In the genomic region with DNA sequence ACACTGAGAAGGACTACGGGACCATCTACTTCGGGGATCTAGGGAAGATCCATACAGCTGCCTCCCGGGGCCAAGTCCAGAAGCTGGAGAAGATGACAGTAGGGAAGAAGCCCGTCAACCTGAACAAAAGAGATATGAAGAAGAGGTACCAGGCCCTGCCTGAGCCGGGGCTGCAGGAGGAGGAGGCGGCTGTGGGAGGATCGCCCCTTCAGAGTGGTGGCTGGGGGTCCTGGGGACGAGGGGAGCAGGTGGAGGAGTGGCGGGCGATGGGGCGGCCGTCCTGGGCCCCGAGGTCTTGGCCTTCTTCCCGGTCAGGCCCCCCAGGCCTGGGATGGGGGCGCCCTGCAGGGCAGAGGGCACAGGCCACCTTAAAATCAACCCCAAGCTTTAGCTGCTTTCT, we compare ENCODE assay signal across 30 cellular contexts. TPM values are rescaled to one million over a fixed set of nuclear protein-coding genes. Genes with fewer than 3 reads are reported as not detected.
A peak's percentile ranks its signal among the peaks of the same experiment; 100 is the strongest.
DNase-seq lines count a peak whose midpoint lies in the region; ATAC-seq and TF ChIP-seq lines count a peak whose summit lies in the region.
"Had no signal": no experiment of that assay in that cellular context is flagged by ENCODE, and none has a peak within 500 bp of the region (broad histone marks: within the 10 kb centered on the region; RNA-seq: fewer than 3 reads in every experiment).

No MANE protein-coding gene starts in this region.

- H3K9me3 Mint-ChIP-seq in central memory CD8-positive, alpha-beta T cell: no peaks in the 10 kb centered on the region
- H3K9me3 Mint-ChIP-seq: activated CD8-positive, alpha-beta T cell treated with anti-CD3 and anti-CD28 coated beads for 36 hours; stimulated activated effector memory CD8-positive, alpha-beta T cell treated with anti-CD3 and anti-CD28 coated beads, Interleukin-12 subunit alpha, Interleukin-12 subunit beta, amount 100 ng/mL, for 72 hours had no signal

- H3K4me3 ChIP-seq in osteoblast (ENCODE audit: insufficient read depth, low read length): peak overlapping the region; percentile 69
- H3K4me3 ChIP-seq: colonic mucosa, left lung, skin epidermis had no signal

- H3K4me3 Mint-ChIP-seq in central memory CD8-positive, alpha-beta T cell: peak overlapping the region; percentile 29
- H3K4me3 Mint-ChIP-seq: activated B cell treated with CpG ODN at 0.5 μM for 24 hours; activated CD8-positive, alpha-beta T cell treated with anti-CD3 and anti-CD28 coated beads for 36 hours; B cell; HFFc6; mesothelial cell of epicardium; neural crest cell; stimulated activated effector memory CD8-positive, alpha-beta T cell treated with anti-CD3 and anti-CD28 coated beads, Interleukin-12 subunit alpha, Interleukin-12 subunit beta, amount 100 ng/mL, for 72 hours had no signal

- no peak for ATAC-seq in central memory CD8-positive, alpha-beta T cell (replicated peaks; ENCODE audit: extremely low read depth, poor library complexity, severe bottlenecking)
- ATAC-seq: activated CD8-positive, alpha-beta T cell treated with anti-CD3 and anti-CD28 coated beads for 36 hours; left lung had no signal

- no peaks in the 10 kb centered on the region for H3K9me3 ChIP-seq in osteoblast (ENCODE audit: low read depth, low read length)
- H3K9me3 ChIP-seq: colonic mucosa, left lung had no signal

- no peaks in the 10 kb centered on the region for H3K4me1 ChIP-seq in osteoblast (ENCODE audit: insufficient read depth, low read length)
- H3K4me1 ChIP-seq: colonic mucosa, left lung had no signal

- H3K79me2 ChIP-seq in osteoblast (ENCODE audit: insufficient read depth, low read length): peaks cover 15% of the 10 kb centered on the region

- in situ Hi-C loops in GM13977 (cut with MboI; ENCODE audit: low pct_unique_long_range_greater_than_20kb, low sequenced_read_pairs, unreplicated experiment): no loop called here

- H2AFZ ChIP-seq in osteoblast (ENCODE audit: low read length): peak overlapping the region; percentile 87

- no peak overlapping the region for H3K27ac ChIP-seq in osteoblast (ENCODE audit: low read depth, low read length)
- H3K27ac ChIP-seq: colonic mucosa, left lung, skin epidermis had no signal

- peak; percentile 47 for DNase-seq in NCI-H748 (lab: John Stamatoyannopoulos, UW; ENCODE audit: unreplicated experiment)
- no peak for DNase-seq in NCI-H748 treated with DMSO at 0.1 percent for 48 hours (lab: John Stamatoyannopoulos, UW)
- DNase-seq in GM13977 (ENCODE audit: low spot score): peak; percentile 6
- DNase-seq in central memory CD8-positive, alpha-beta T cell (ENCODE audit: low spot score in 2 of 2): no peak
- peak; percentile 1 for DNase-seq in osteoblast (ENCODE audit: insufficient read length, low spot score, missing footprints)
- DNase-seq in central memory CD4-positive, alpha-beta T cell: no peak
- DNase-seq in NCI-H1092 (lab: John Stamatoyannopoulos, UW): no peak
- no peak for DNase-seq in DMS 273 treated with DMSO at 0.1 percent for 48 hours (lab: John Stamatoyannopoulos, UW)
- DNase-seq: 8988T; activated B cell treated with CpG ODN at 0.5 μM for 24 hours; activated naive CD4-positive, alpha-beta T cell treated with Interleukin-2 at 50 U/mL for 16 hours; activated T-cell treated with anti-CD3 and anti-CD28 coated beads for 4 hours; colonic mucosa; COR-L47; DMS79 treated with DMSO at 0.1 percent for 48 hours; HFFc6; NCI-H1048; NCI-H187 treated with DMSO at 0.1 percent for 48 hours; NCI-H2227 treated with DMSO at 0.1 percent for 48 hours; NCI-H774; OCI-M1; T1000 had no signal

- H4K20me1 ChIP-seq in osteoblast (ENCODE audit: insufficient read depth, low read length): no peaks in the 10 kb centered on the region

- H3K4me1 Mint-ChIP-seq in central memory CD8-positive, alpha-beta T cell: no peaks in the 10 kb centered on the region
- H3K4me1 Mint-ChIP-seq: activated B cell treated with CpG ODN at 0.5 μM for 24 hours; B cell; mesothelial cell of epicardium; neural crest cell; stimulated activated effector memory CD8-positive, alpha-beta T cell treated with anti-CD3 and anti-CD28 coated beads, Interleukin-12 subunit alpha, Interleukin-12 subunit beta, amount 100 ng/mL, for 72 hours had no signal

- H3K27me3 Mint-ChIP-seq in central memory CD8-positive, alpha-beta T cell: peaks cover 13% of the 10 kb centered on the region
- H3K27me3 Mint-ChIP-seq: activated B cell treated with CpG ODN at 0.5 μM for 24 hours, B cell, progenitor cell of endocrine pancreas had no signal

- H3K36me3 Mint-ChIP-seq in central memory CD8-positive, alpha-beta T cell (ENCODE audit: insufficient read depth): no peaks in the 10 kb centered on the region
- H3K36me3 Mint-ChIP-seq: mesothelial cell of epicardium; stimulated activated effector memory CD8-positive, alpha-beta T cell treated with anti-CD3 and anti-CD28 coated beads, Interleukin-12 subunit alpha, Interleukin-12 subunit beta, amount 100 ng/mL, for 72 hours had no signal

- no peaks in the 10 kb centered on the region for H3K36me3 ChIP-seq in osteoblast (ENCODE audit: insufficient read depth, low read length)
- H3K36me3 ChIP-seq: colonic mucosa, left lung had no signal

- no peaks in the 10 kb centered on the region for H3K27me3 ChIP-seq in osteoblast (ENCODE audit: insufficient read depth, low read length)
- H3K27me3 ChIP-seq: colonic mucosa had no signal

- TF ChIP-seq CTCF in GM13977 (IDR thresholded peaks at IDR 0.05; ENCODE audit: extremely low read depth, insufficient read depth, missing control alignments) (no peak), osteoblast (IDR thresholded peaks at IDR 0.05; ENCODE audit: extremely low read depth, low read depth, low read length) (no peak)

- no peak overlapping the region for H3K27ac Mint-ChIP-seq in central memory CD8-positive, alpha-beta T cell (ENCODE audit: low read depth)
- H3K27ac Mint-ChIP-seq: activated B cell treated with CpG ODN at 0.5 μM for 24 hours; activated CD8-positive, alpha-beta T cell treated with anti-CD3 and anti-CD28 coated beads for 36 hours; B cell; HFFc6; mesothelial cell of epicardium; progenitor cell of endocrine pancreas; stimulated activated effector memory CD8-positive, alpha-beta T cell treated with anti-CD3 and anti-CD28 coated beads, Interleukin-12 subunit alpha, Interleukin-12 subunit beta, amount 100 ng/mL, for 72 hours had no signal

- peak overlapping the region; percentile 74 for H3K4me2 ChIP-seq in osteoblast (ENCODE audit: insufficient read depth, low read length)

RNA-seq across cellular contexts. Expression of a gene that starts 0.5 kb away (rescaled TPM):
- total RNA-seq in osteoblast: 6.9 and 11.5 TPM in 2 replicates
- total RNA-seq: activated B cell treated with CpG ODN at 0.5 μM for 24 hours; activated CD8-positive, alpha-beta T cell treated with anti-CD3 and anti-CD28 coated beads for 36 hours; B cell; HFFc6; left lung; mesothelial cell of epicardium; neural crest cell; progenitor cell of endocrine pancreas had no signal

Comparison
In these comparisons a context has a peak if more than half of its experiments do, and no peak if none do; other contexts are left out.
1. DNase-seq: peak in NCI-H748 (single experiment), GM13977 (single experiment) and osteoblast (single experiment); none in NCI-H748 treated with DMSO at 0.1 percent for 48 hours (single experiment), central memory CD8-positive, alpha-beta T cell (0 of 2), central memory CD4-positive, alpha-beta T cell (single experiment), NCI-H1092 (single experiment) and DMS 273 treated with DMSO at 0.1 percent for 48 hours (single experiment).